ENCODE assay signal across 8 cellular contexts in genomic region chr13:108322206-108322824, GRCh38. TPM values are rescaled to one million over a fixed set of nuclear protein-coding genes. Genes with fewer than 3 reads are reported as not detected.
DNase-seq lines count a peak whose midpoint lies in the region; ATAC-seq, FAIRE-seq and TF ChIP-seq lines count a peak whose summit lies in the region.

No MANE protein-coding gene starts in this region.

- ATAC-seq in GM19035 (IDR thresholded peaks at IDR 0.05; ENCODE audit: unreplicated experiment) (peak; percentile 81), HG03095 (IDR thresholded peaks at IDR 0.05; ENCODE audit: unreplicated experiment) (peak; percentile 86), GM12878 (peak; percentile 91)

- FAIRE-seq in GM12878 (lab: Jason Lieb, UNC) = no peak

- intact Hi-C loops in GM12878 (cut with micrococcal nuclease; ENCODE audit: unreplicated experiment) = loop anchor here (1.0 to 5.0 kb wide), 2 partner anchors 185 to 575 kb away; no protein-coding TSS in a partner anchor

- DNase-seq in DMS 273 (lab: John Stamatoyannopoulos, UW; ENCODE audit: unreplicated experiment) (peak; percentile 49), NCI-H226 (peak; percentile 31), GM12878 (ENCODE audit: low read depth, low spot score) (peak; percentile 9), immature natural killer cell (peak in 2 of 3 donors; percentile 9 to 25), superior temporal gyrus (ENCODE audit: extremely low spot score) (peak; percentile 82), T-helper 9 cell (no peak)

- no peak overlapping the region for H3K27ac ChIP-seq in GM12878 (ENCODE audit: control insufficient read depth, insufficient read depth)

- no peak overlapping the region for H3K4me2 ChIP-seq in GM12878 (ENCODE audit: control insufficient read depth, insufficient read depth)

- 0% methylated on average over 2 of the region's 2 CpGs for WGBS in GM12878 (ENCODE audit: insufficient coverage, insufficient replicate concordance, low lambda C conversion rate, missing lambda C conversion rate)

- TF ChIP-seq CTCF in GM12878 (IDR thresholded peaks at IDR 0.05 in 2 of 3, conservative IDR thresholded peaks at IDR 0.05 in 1 of 3; ENCODE audit: control insufficient read depth in 2 of 3, extremely low read depth in 1 of 3, insufficient read depth in 1 of 3, low read depth in 3 of 3, low read length in 3 of 3) = peak; percentile 54 to 77 (median 70)

- in situ Hi-C loops in GM12878 (cut with MboI) = no loop called here

- peak; percentile 86 for TF ChIP-seq RAD21 in GM12878 (IDR thresholded peaks at IDR 0.05; ENCODE audit: insufficient read depth, low read depth, low read length)

- H3K36me3 Mint-ChIP-seq in immature natural killer cell = no peaks in the 10 kb centered on the region

- no peaks in the 10 kb centered on the region for H3K9me3 ChIP-seq in GM12878 (replicated peaks; ENCODE audit: control insufficient read depth, insufficient read depth, low read length)

- H2AFZ ChIP-seq in GM12878 (ENCODE audit: control insufficient read depth, low read depth, low read length) = no peak overlapping the region

- no TSS peak for BruUV-seq in GM12878 (replicated peaks; lab: Mats Ljungman, UMichigan)

- H3K27me3 Mint-ChIP-seq in immature natural killer cell (ENCODE audit: low read depth in 3 of 3) = peaks cover 1 to 7% (median 6%) of the 10 kb centered on the region in 3 donors

- no peaks in the 10 kb centered on the region for H3K36me3 ChIP-seq in GM12878 (ENCODE audit: control insufficient read depth in 2 of 2, insufficient read depth in 2 of 2, low read length in 1 of 2)

- H3K9ac ChIP-seq in GM12878 (ENCODE audit: control insufficient read depth, insufficient read depth, low read length) = no peak overlapping the region

- no peak for TF ChIP-seq POLR2A in GM12878 (IDR thresholded peaks at IDR 0.05; ENCODE audit: low read depth, low read length)

- no peak overlapping the region for H3K4me3 ChIP-seq in GM12878

- SMC1A ChIA-PET in GM12878 (lab: Charles Lee; ENCODE audit: uncharacterized antibody, unreplicated experiment) = interaction anchor here (0.9 to 3.1 kb wide), 7 partner anchors 20 to 591 kb away, joined by 3 to 14 read pairs (median 4); no protein-coding TSS in a partner anchor

- H4K20me1 ChIP-seq in GM12878 (ENCODE audit: control insufficient read depth, insufficient read depth) = no peaks in the 10 kb centered on the region

- CTCF ChIA-PET in GM12878 (lab: Yijun Ruan, JAX) = interaction anchor here (0.6 to 3.3 kb wide), 12 partner anchors 16 to 593 kb away, joined by 3 to 26 read pairs (median 4); no protein-coding TSS in a partner anchor

- no peak overlapping the region for H3K4me3 Mint-ChIP-seq in immature natural killer cell

- H3K4me1 ChIP-seq in GM12878 (ENCODE audit: control insufficient read depth, insufficient read depth, low read length) = no peaks in the 10 kb centered on the region

- H3K27ac Mint-ChIP-seq in immature natural killer cell = no peak overlapping the region

- RAD21 ChIA-PET in GM12878 (lab: Charles Lee; ENCODE audit: unreplicated experiment) = interaction anchor here (0.8 to 1.7 kb wide), 8 partner anchors 10 to 576 kb away, joined by 3 to 6 read pairs (median 4); no protein-coding TSS in a partner anchor

- H3K27me3 ChIP-seq in GM12878 (replicated peaks in 1 of 2; ENCODE audit: control insufficient read depth in 2 of 2, insufficient read depth in 2 of 2, low read length in 1 of 2) = no peaks in the 10 kb centered on the region

- H3K9me3 Mint-ChIP-seq in immature natural killer cell = no peaks in the 10 kb centered on the region

- POLR2A ChIA-PET in GM12878 (lab: Charles Lee) = no interaction called here

- peaks cover 9 to 14% of the 10 kb centered on the region in 2 donors for H3K4me1 Mint-ChIP-seq in immature natural killer cell

- no peaks in the 10 kb centered on the region for H3K79me2 ChIP-seq in GM12878 (ENCODE audit: control insufficient read depth, insufficient read depth, low read length)

- TF ChIP-seq EP300 in GM12878 (IDR thresholded peaks at IDR 0.05; ENCODE audit: borderline replicate concordance in 1 of 2, control insufficient read depth in 1 of 2, low read depth in 2 of 2, low read length in 2 of 2) = no peak

TF ChIP-seq in GM12878, 131 proteins besides CTCF, POLR2A, EP300 and RAD21:
- no peak for TF ChIP-seq ZZZ3 (IDR thresholded peaks at IDR 0.05; ENCODE audit: control insufficient read depth, insufficient read length, low read depth)
- 0 out of 2 replicates have a peak, but pooled peaks have one; percentile 11 for TF ChIP-seq ZNF24 (IDR thresholded peaks at IDR 0.05)
- TF ChIP-seq CREM (IDR thresholded peaks at IDR 0.05; ENCODE audit: low read depth) = no peak
- TF ChIP-seq, protein P1, sequence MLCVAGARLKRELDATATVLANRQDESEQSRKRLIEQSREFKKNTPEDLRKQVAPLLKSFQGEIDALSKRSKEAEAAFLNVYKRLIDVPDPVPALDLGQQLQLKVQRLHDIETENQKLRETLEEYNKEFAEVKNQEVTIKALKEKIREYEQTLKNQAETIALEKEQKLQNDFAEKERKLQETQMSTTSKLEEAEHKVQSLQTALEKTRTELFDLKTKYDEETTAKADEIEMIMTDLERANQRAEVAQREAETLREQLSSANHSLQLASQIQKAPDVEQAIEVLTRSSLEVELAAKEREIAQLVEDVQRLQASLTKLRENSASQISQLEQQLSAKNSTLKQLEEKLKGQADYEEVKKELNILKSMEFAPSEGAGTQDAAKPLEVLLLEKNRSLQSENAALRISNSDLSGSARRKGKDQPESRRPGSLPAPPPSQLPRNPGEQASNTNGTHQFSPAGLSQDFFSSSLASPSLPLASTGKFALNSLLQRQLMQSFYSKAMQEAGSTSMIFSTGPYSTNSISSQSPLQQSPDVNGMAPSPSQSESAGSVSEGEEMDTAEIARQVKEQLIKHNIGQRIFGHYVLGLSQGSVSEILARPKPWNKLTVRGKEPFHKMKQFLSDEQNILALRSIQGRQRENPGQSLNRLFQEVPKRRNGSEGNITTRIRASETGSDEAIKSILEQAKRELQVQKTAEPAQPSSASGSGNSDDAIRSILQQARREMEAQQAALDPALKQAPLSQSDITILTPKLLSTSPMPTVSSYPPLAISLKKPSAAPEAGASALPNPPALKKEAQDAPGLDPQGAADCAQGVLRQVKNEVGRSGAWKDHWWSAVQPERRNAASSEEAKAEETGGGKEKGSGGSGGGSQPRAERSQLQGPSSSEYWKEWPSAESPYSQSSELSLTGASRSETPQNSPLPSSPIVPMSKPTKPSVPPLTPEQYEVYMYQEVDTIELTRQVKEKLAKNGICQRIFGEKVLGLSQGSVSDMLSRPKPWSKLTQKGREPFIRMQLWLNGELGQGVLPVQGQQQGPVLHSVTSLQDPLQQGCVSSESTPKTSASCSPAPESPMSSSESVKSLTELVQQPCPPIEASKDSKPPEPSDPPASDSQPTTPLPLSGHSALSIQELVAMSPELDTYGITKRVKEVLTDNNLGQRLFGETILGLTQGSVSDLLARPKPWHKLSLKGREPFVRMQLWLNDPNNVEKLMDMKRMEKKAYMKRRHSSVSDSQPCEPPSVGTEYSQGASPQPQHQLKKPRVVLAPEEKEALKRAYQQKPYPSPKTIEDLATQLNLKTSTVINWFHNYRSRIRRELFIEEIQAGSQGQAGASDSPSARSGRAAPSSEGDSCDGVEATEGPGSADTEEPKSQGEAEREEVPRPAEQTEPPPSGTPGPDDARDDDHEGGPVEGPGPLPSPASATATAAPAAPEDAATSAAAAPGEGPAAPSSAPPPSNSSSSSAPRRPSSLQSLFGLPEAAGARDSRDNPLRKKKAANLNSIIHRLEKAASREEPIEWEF (IDR thresholded peaks at IDR 0.05; ENCODE audit: insufficient replicate concordance, low read depth, low read length) = no peak
- TF ChIP-seq RAD51 (IDR thresholded peaks at IDR 0.05) = no peak
- TF ChIP-seq, protein P2, sequence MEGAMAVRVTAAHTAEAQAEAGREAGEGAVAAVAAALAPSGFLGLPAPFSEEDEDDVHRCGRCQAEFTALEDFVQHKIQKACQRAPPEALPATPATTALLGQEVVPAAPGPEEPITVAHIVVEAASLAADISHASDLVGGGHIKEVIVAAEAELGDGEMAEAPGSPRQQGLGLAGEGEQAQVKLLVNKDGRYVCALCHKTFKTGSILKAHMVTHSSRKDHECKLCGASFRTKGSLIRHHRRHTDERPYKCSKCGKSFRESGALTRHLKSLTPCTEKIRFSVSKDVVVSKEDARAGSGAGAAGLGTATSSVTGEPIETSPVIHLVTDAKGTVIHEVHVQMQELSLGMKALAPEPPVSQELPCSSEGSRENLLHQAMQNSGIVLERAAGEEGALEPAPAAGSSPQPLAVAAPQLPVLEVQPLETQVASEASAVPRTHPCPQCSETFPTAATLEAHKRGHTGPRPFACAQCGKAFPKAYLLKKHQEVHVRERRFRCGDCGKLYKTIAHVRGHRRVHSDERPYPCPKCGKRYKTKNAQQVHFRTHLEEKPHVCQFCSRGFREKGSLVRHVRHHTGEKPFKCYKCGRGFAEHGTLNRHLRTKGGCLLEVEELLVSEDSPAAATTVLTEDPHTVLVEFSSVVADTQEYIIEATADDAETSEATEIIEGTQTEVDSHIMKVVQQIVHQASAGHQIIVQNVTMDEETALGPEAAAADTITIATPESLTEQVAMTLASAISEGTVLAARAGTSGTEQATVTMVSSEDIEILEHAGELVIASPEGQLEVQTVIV (IDR thresholded peaks at IDR 0.05; ENCODE audit: borderline replicate concordance, partially characterized antibody) = no peak
- TF ChIP-seq SMC3 (IDR thresholded peaks at IDR 0.05; ENCODE audit: borderline replicate concordance, low read length) = peak; percentile 69; the same call in 1 of the 2 replicates

RNA-seq across cellular contexts. Expression of gene TNFSF13B, which starts 52.8 kb away (rescaled TPM):
- 8.0 and 13.8 TPM in 2 replicates for total RNA-seq in GM12878 (2013; cell fraction: nucleolus; rRNA removed)
- 16.9 and 18.6 TPM in 2 replicates for total RNA-seq in GM12878 (2014; rRNA removed)
- 11.0 and 11.7 TPM in 2 replicates for total RNA-seq in GM12878 (2014; rRNA removed; fragmentation: Illumina TruSeq; extraction: Trizol)
- 12.1 and 12.7 TPM in 2 replicates for total RNA-seq in GM12878 (2021)
- 3.5 TPM for polyA plus RNA-seq in GM12878 (2011; ENCODE audit: low read depth)
- 64.2 and 84.9 TPM in 2 replicates for polyA plus RNA-seq in GM12878 (2011; rRNA removed)
- 35.8 and 56.5 TPM in 2 replicates for polyA plus RNA-seq in GM12878 (2011; cell fraction: cytosol; rRNA removed)
- polyA plus RNA-seq in GM12878 (2011; cell fraction: nucleus; rRNA removed) = 29.4 and 39.9 TPM in 2 replicates
- 6.0 and 8.2 TPM in 2 replicates for polyA plus RNA-seq in GM12878 (2012)
- polyA plus RNA-seq in GM12878 (2014; fragmentation: Illumina TruSeq; extraction: Trizol) = 13.4 and 16.7 TPM in 2 replicates
- polyA plus RNA-seq in GM12878 (2014; fragmentation: Nextera tagmentation; extraction: Ambion mirVana) = 10 to 100 TPM; 12.5 to 32.0 TPM
- 18.7 and 23.8 TPM in 2 replicates for polyA plus RNA-seq in GM12878 (2014; rRNA removed)
- 10 to 100 TPM; 15.5 to 20.1 TPM for polyA plus RNA-seq in GM12878 (2016; fragmentation: Nextera tagmentation; extraction: Ambion mirVana)
- 16.5 and 32.8 TPM in 2 replicates for polyA minus RNA-seq in GM12878 (2011; rRNA and poly(A)+ RNA removed)
- 13.7 and 17.5 TPM in 2 replicates for polyA minus RNA-seq in GM12878 (2011; cell fraction: cytosol; rRNA and poly(A)+ RNA removed)
- polyA minus RNA-seq in GM12878 (2011; cell fraction: nucleus; rRNA and poly(A)+ RNA removed) = 27.9 and 30.2 TPM in 2 replicates
- 10 to 100 TPM in 2 of 3 donors, 1 to 10 TPM in 1; 6.4 to 17.2 (median 10.2) TPM for polyA plus RNA-seq in immature natural killer cell
